10 cellular contexts compared by ENCODE assay signal in genomic region chr5:95178046-95178651, GRCh38.
DNase-seq lines count a peak whose midpoint lies in the region; ATAC-seq and TF ChIP-seq lines count a peak whose summit lies in the region.
"Had no signal": no experiment of that assay in that cellular context is flagged by ENCODE, and none has a peak within 500 bp of the region (broad histone marks: within the 10 kb centered on the region; RNA-seq: fewer than 3 reads in every experiment).

No MANE protein-coding gene starts in this region.

- H3K9me3 ChIP-seq in iPS DF 6.9 (ENCODE audit: control insufficient read depth, insufficient read depth, low read length), result no peaks in the 10 kb centered on the region
- H3K9me3 ChIP-seq: neutrophil, testis had no signal

- H3K4me1 ChIP-seq in iPS DF 6.9 (ENCODE audit: control insufficient read depth, insufficient read depth, low read length), result peaks cover 10% of the 10 kb centered on the region; the same call in 1 of the 2 replicates
- H3K4me1 ChIP-seq: testis had no signal

- H3K27ac ChIP-seq in iPS DF 6.9 (ENCODE audit: low read length), result no peak overlapping the region
- H3K27ac ChIP-seq: neutrophil, testis had no signal

- H3K4me3 ChIP-seq in iPS DF 6.9 (ENCODE audit: low read length), result no peak overlapping the region
- H3K4me3 ChIP-seq: testis had no signal

- H3K9me3 Mint-ChIP-seq in stimulated activated effector memory CD8-positive, alpha-beta T cell treated with anti-CD3 and anti-CD28 coated beads, Interleukin-12 subunit alpha, Interleukin-12 subunit beta, amount 100 ng/mL, for 72 hours, result peaks cover 3% of the 10 kb centered on the region

- ATAC-seq in GM18517 (IDR thresholded peaks at IDR 0.05; ENCODE audit: unreplicated experiment), result no peak
- no peak for ATAC-seq in left lobe of liver
- ATAC-seq in stimulated activated effector memory CD8-positive, alpha-beta T cell treated with anti-CD3 and anti-CD28 coated beads, Interleukin-12 subunit alpha, Interleukin-12 subunit beta, amount 100 ng/mL, for 72 hours, result no peak

- no peaks in the 10 kb centered on the region for H3K4me1 Mint-ChIP-seq in stimulated activated effector memory CD8-positive, alpha-beta T cell treated with anti-CD3 and anti-CD28 coated beads, Interleukin-12 subunit alpha, Interleukin-12 subunit beta, amount 100 ng/mL, for 72 hours

- POLR2A ChIA-PET in HEK293T (lab: Yijun Ruan, JAX), result no interaction called here

- H3K36me3 Mint-ChIP-seq in stimulated activated effector memory CD8-positive, alpha-beta T cell treated with anti-CD3 and anti-CD28 coated beads, Interleukin-12 subunit alpha, Interleukin-12 subunit beta, amount 100 ng/mL, for 72 hours, result no peaks in the 10 kb centered on the region

- H3K27ac Mint-ChIP-seq in stimulated activated effector memory CD8-positive, alpha-beta T cell treated with anti-CD3 and anti-CD28 coated beads, Interleukin-12 subunit alpha, Interleukin-12 subunit beta, amount 100 ng/mL, for 72 hours, result no peak overlapping the region

- no peak overlapping the region for H3K4me3 Mint-ChIP-seq in stimulated activated effector memory CD8-positive, alpha-beta T cell treated with anti-CD3 and anti-CD28 coated beads, Interleukin-12 subunit alpha, Interleukin-12 subunit beta, amount 100 ng/mL, for 72 hours

- no peaks in the 10 kb centered on the region for H3K27me3 ChIP-seq in iPS DF 6.9 (ENCODE audit: control insufficient read depth, insufficient read depth, low read length)
- H3K27me3 ChIP-seq: neutrophil, testis had no signal

- CTCF ChIA-PET in HEK293T (lab: Yijun Ruan, JAX), result no interaction called here

- WGBS in iPS DF 6.9 (ENCODE audit: insufficient coverage, insufficient read length), result no CpG with 5 or more reads among the region's 4 CpGs

- no peaks in the 10 kb centered on the region for H3K36me3 ChIP-seq in iPS DF 6.9 (ENCODE audit: control insufficient read depth, insufficient read depth, low read length)
- H3K36me3 ChIP-seq: neutrophil had no signal

- DNase-seq in COLO668 (lab: John Stamatoyannopoulos, UW; ENCODE audit: unreplicated experiment) (peak; percentile 4), HEK293T (ENCODE audit: extremely low spot score) (peak; percentile 55), SHP77 treated with DMSO at 0.1 percent for 48 hours (lab: John Stamatoyannopoulos, UW) (peak; percentile 91), iPS DF 6.9 (ENCODE audit: low read depth, low spot score) (peak; percentile 70), left lobe of liver (ENCODE audit: low spot score) (no peak)
- DNase-seq in activated CD4-positive, alpha-beta T cell treated with anti-CD3 and anti-CD28 coated beads for 4 hours, result no peak
- no peak for DNase-seq in stimulated activated effector memory CD8-positive, alpha-beta T cell treated with anti-CD3 and anti-CD28 coated beads, Interleukin-12 subunit alpha, Interleukin-12 subunit beta, amount 100 ng/mL, for 72 hours (ENCODE audit: low spot score in 2 of 2)
- DNase-seq: testis had no signal

TF ChIP-seq in HEK293T, 16 proteins besides CTCF, POLR2A, EP300 and RAD21:
- TF ChIP-seq, protein P1, sequence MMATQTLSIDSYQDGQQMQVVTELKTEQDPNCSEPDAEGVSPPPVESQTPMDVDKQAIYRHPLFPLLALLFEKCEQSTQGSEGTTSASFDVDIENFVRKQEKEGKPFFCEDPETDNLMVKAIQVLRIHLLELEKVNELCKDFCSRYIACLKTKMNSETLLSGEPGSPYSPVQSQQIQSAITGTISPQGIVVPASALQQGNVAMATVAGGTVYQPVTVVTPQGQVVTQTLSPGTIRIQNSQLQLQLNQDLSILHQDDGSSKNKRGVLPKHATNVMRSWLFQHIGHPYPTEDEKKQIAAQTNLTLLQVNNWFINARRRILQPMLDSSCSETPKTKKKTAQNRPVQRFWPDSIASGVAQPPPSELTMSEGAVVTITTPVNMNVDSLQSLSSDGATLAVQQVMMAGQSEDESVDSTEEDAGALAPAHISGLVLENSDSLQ (IDR thresholded peaks at IDR 0.05), result 0 out of 2 replicates have a peak, but pooled peaks have one; percentile 13
- no peak for TF ChIP-seq FOXA1 (IDR thresholded peaks at IDR 0.05)
- no peak for TF ChIP-seq BHLHE40 (IDR thresholded peaks at IDR 0.05; ENCODE audit: borderline replicate concordance)
- TF ChIP-seq ZNF384 (IDR thresholded peaks at IDR 0.05), result no peak

Comparison
In these comparisons a context has a peak if more than half of its experiments do, and no peak if none do; other contexts are left out.
1. DNase-seq: peak in COLO668 (single experiment), HEK293T (single experiment), SHP77 treated with DMSO at 0.1 percent for 48 hours (single experiment) and iPS DF 6.9 (single experiment); none in activated CD4-positive, alpha-beta T cell treated with anti-CD3 and anti-CD28 coated beads for 4 hours (0 of 2), left lobe of liver (single experiment) and stimulated activated effector memory CD8-positive, alpha-beta T cell treated with anti-CD3 and anti-CD28 coated beads, Interleukin-12 subunit alpha, Interleukin-12 subunit beta, amount 100 ng/mL, for 72 hours (0 of 2).